ENCODE assay signal across 8 cellular contexts in genomic region chr2:27663160-27663462, GRCh38. TPM values are rescaled to one million over a fixed set of nuclear protein-coding genes. Genes with fewer than 3 reads are reported as not detected.
DNase-seq lines count a peak whose midpoint lies in the region; ATAC-seq lines count a peak whose summit lies in the region.

No MANE protein-coding gene starts in this region.

- H3K4me3 ChIP-seq in GM08714 (ENCODE audit: low read length) (peak overlapping the region; percentile 93), iPS-11a (ENCODE audit: low read depth, low read length) (peak overlapping the region; percentile 98)

- H3K4me1 Mint-ChIP-seq in activated T-helper 2 cell treated with anti-CD3 and anti-CD28 coated beads, Interferon-gamma antibody, Interleukin-2, Interleukin-4, amounts not matched to agents 10 μg/mL and 5 μg/mL and 100 μg/mL, durations not matched to agents 14 hours and 24 hours and 36 hours (ENCODE audit: low read depth) = peaks cover 41% of the 10 kb centered on the region
- H3K4me1 Mint-ChIP-seq in stimulated activated naive B cell treated with anti-CD40 and anti-IgM and Interleukin-4, amounts not matched to agents 10 μg/mL and 1 μg/mL and 100 μg/mL, for 72 hours = peaks cover 19 to 44% of the 10 kb centered on the region in 2 donors

- peak overlapping the region; percentile 99 for H3K27ac Mint-ChIP-seq in activated T-helper 2 cell treated with anti-CD3 and anti-CD28 coated beads, Interferon-gamma antibody, Interleukin-2, Interleukin-4, amounts not matched to agents 10 μg/mL and 5 μg/mL and 100 μg/mL, durations not matched to agents 14 hours and 24 hours and 36 hours
- H3K27ac Mint-ChIP-seq in stimulated activated naive B cell treated with anti-CD40 and anti-IgM and Interleukin-4, amounts not matched to agents 10 μg/mL and 1 μg/mL and 100 μg/mL, for 72 hours = peak overlapping the region; percentile 99

- H3K36me3 Mint-ChIP-seq in activated T-helper 2 cell treated with anti-CD3 and anti-CD28 coated beads, Interferon-gamma antibody, Interleukin-2, Interleukin-4, amounts not matched to agents 10 μg/mL and 5 μg/mL and 100 μg/mL, durations not matched to agents 14 hours and 24 hours and 36 hours (ENCODE audit: low read depth) = peaks cover 52% of the 10 kb centered on the region
- peaks cover 26 to 33% of the 10 kb centered on the region in 2 donors for H3K36me3 Mint-ChIP-seq in stimulated activated naive B cell treated with anti-CD40 and anti-IgM and Interleukin-4, amounts not matched to agents 10 μg/mL and 1 μg/mL and 100 μg/mL, for 72 hours

- no peak for DNase-seq in activated T-helper 2 cell treated with anti-CD3 and anti-CD28 coated beads, Interferon-gamma antibody, Interleukin-2, Interleukin-4, amounts not matched to agents 10 μg/mL and 5 μg/mL and 100 μg/mL, durations not matched to agents 14 hours and 24 hours and 36 hours (ENCODE audit: low spot score)
- no peak for DNase-seq in stimulated activated naive B cell treated with anti-CD40 and anti-IgM and Interleukin-4, amounts not matched to agents 10 μg/mL and 1 μg/mL and 100 μg/mL, for 72 hours
- no peak for DNase-seq in NCI-H2107 (lab: John Stamatoyannopoulos, UW)
- DNase-seq in GM19238 (ENCODE audit: insufficient read length, low spot score) = no peak
- no peak for DNase-seq in HCEC 1CT

- H3K4me3 Mint-ChIP-seq in activated T-helper 2 cell treated with anti-CD3 and anti-CD28 coated beads, Interferon-gamma antibody, Interleukin-2, Interleukin-4, amounts not matched to agents 10 μg/mL and 5 μg/mL and 100 μg/mL, durations not matched to agents 14 hours and 24 hours and 36 hours (ENCODE audit: low read depth) = peak overlapping the region; percentile 100
- peak overlapping the region; percentile 99 to 100 for H3K4me3 Mint-ChIP-seq in stimulated activated naive B cell treated with anti-CD40 and anti-IgM and Interleukin-4, amounts not matched to agents 10 μg/mL and 1 μg/mL and 100 μg/mL, for 72 hours

- H3K27me3 Mint-ChIP-seq in activated T-helper 2 cell treated with anti-CD3 and anti-CD28 coated beads, Interferon-gamma antibody, Interleukin-2, Interleukin-4, amounts not matched to agents 10 μg/mL and 5 μg/mL and 100 μg/mL, durations not matched to agents 14 hours and 24 hours and 36 hours (ENCODE audit: low read depth) = no peaks in the 10 kb centered on the region
- H3K27me3 Mint-ChIP-seq in stimulated activated naive B cell treated with anti-CD40 and anti-IgM and Interleukin-4, amounts not matched to agents 10 μg/mL and 1 μg/mL and 100 μg/mL, for 72 hours = no peaks in the 10 kb centered on the region

- peak; percentile 47 for ATAC-seq in HG03025 (IDR thresholded peaks at IDR 0.05; ENCODE audit: low FRiP score, unreplicated experiment)
- ATAC-seq in stimulated activated naive B cell treated with anti-CD40 and anti-IgM and Interleukin-4, amounts not matched to agents 10 μg/mL and 1 μg/mL and 100 μg/mL, for 72 hours (replicated peaks) = peak; percentile 9 to 12

- intact Hi-C loops in activated T-helper 2 cell treated with anti-CD3 and anti-CD28 coated beads, Interferon-gamma antibody, Interleukin-2, Interleukin-4, amounts not matched to agents 10 μg/mL and 5 μg/mL and 100 μg/mL, durations not matched to agents 14 hours and 24 hours and 36 hours (cut with micrococcal nuclease) = loop anchor here (2.0 kb wide), 1 partner anchor 24 kb away; no protein-coding TSS in a partner anchor

- no peaks in the 10 kb centered on the region for H3K9me3 Mint-ChIP-seq in activated T-helper 2 cell treated with anti-CD3 and anti-CD28 coated beads, Interferon-gamma antibody, Interleukin-2, Interleukin-4, amounts not matched to agents 10 μg/mL and 5 μg/mL and 100 μg/mL, durations not matched to agents 14 hours and 24 hours and 36 hours
- H3K9me3 Mint-ChIP-seq in stimulated activated naive B cell treated with anti-CD40 and anti-IgM and Interleukin-4, amounts not matched to agents 10 μg/mL and 1 μg/mL and 100 μg/mL, for 72 hours = no peaks in the 10 kb centered on the region

RNA-seq across cellular contexts. Expression of gene SUPT7L, which starts 0.3 kb away (rescaled TPM):
- 32.5 and 37.0 TPM in 2 replicates for total RNA-seq in activated T-helper 2 cell treated with anti-CD3 and anti-CD28 coated beads, Interferon-gamma antibody, Interleukin-2, Interleukin-4, amounts not matched to agents 10 μg/mL and 5 μg/mL and 100 μg/mL, durations not matched to agents 14 hours and 24 hours and 36 hours

RNA-seq across cellular contexts. Expression of gene SLC4A1AP, which starts 0.6 kb away (rescaled TPM):
- total RNA-seq in activated T-helper 2 cell treated with anti-CD3 and anti-CD28 coated beads, Interferon-gamma antibody, Interleukin-2, Interleukin-4, amounts not matched to agents 10 μg/mL and 5 μg/mL and 100 μg/mL, durations not matched to agents 14 hours and 24 hours and 36 hours = 26.7 and 27.8 TPM in 2 replicates

RNA-seq across cellular contexts. Expression of gene GPN1, which starts 34.3 kb away (rescaled TPM):
- total RNA-seq in activated T-helper 2 cell treated with anti-CD3 and anti-CD28 coated beads, Interferon-gamma antibody, Interleukin-2, Interleukin-4, amounts not matched to agents 10 μg/mL and 5 μg/mL and 100 μg/mL, durations not matched to agents 14 hours and 24 hours and 36 hours = 54.3 and 55.9 TPM in 2 replicates

RNA-seq across cellular contexts. Expression of gene CCDC121, which starts 34.3 kb away (rescaled TPM):
- 0.57 and 0.73 TPM in 2 replicates for total RNA-seq in activated T-helper 2 cell treated with anti-CD3 and anti-CD28 coated beads, Interferon-gamma antibody, Interleukin-2, Interleukin-4, amounts not matched to agents 10 μg/mL and 5 μg/mL and 100 μg/mL, durations not matched to agents 14 hours and 24 hours and 36 hours
